In genomic region chr9:132806306-132806705, GRCh38 we compare ENCODE assay signal across 20 cellular contexts.
"Had no signal": no experiment of that assay in that cellular context is flagged by ENCODE, and none has a peak within 500 bp of the region (broad histone marks: within the 10 kb centered on the region; RNA-seq: fewer than 3 reads in every experiment).

No MANE protein-coding gene starts in this region.

- H3K4me3 ChIP-seq: esophagus muscularis mucosa, heart right ventricle, skin epidermis, thoracic aorta, uterus had no signal

- H3K4me1 ChIP-seq: esophagus muscularis mucosa, foreskin keratinocyte, heart right ventricle, uterus had no signal

- DNase-seq: activated CD4-positive, alpha-beta memory T cell treated with anti-CD3 and anti-CD28 coated beads for 36 hours; activated CD4-positive, alpha-beta T cell treated with anti-CD3 and anti-CD28 coated beads, Interleukin-2, amount 10 ng/mL, durations not matched to agents 24 days and 14 days; activated CD4-positive, CD25-positive, alpha-beta regulatory T cell treated with anti-CD3 and anti-CD28 coated beads, Interleukin-2, amount 50 U/mL, for 72 hours; activated naive CD8-positive, alpha-beta T cell treated with anti-CD3 and anti-CD28 coated beads, Interleukin-2, amount 50 U/mL, for 24 hours; activated T-cell treated with anti-CD3 and anti-CD28 coated beads, Interleukin-2, amount 50 U/mL, for 48 hours; amygdala; central memory CD4-positive, alpha-beta T cell; heart right ventricle; left ventricle myocardium superior; midbrain; stimulated activated CD4-positive, alpha-beta T cell treated with anti-CD3 and anti-CD28 coated beads, Interleukin-12 subunit alpha, Interleukin-12 subunit beta, amount 100 ng/mL, for 4 hours; stimulated activated CD4-positive, alpha-beta T cell treated with anti-CD3 and anti-CD28 coated beads, Interleukin-4, amount 100 ng/mL, for 1 hour; T-helper 17 cell; T1000; uterus; WERI-Rb-1 had no signal

- H3K27ac ChIP-seq: esophagus muscularis mucosa, foreskin keratinocyte, heart right ventricle, skin epidermis, thoracic aorta, uterus, WERI-Rb-1 had no signal

- H3K27me3 ChIP-seq: uterus had no signal

- H3K9me3 ChIP-seq: esophagus muscularis mucosa, heart right ventricle, thoracic aorta, uterus had no signal

- H3K36me3 ChIP-seq: esophagus muscularis mucosa, heart right ventricle, thoracic aorta, uterus, WERI-Rb-1 had no signal
